8 cellular contexts compared by ENCODE assay signal in the genomic region with DNA sequence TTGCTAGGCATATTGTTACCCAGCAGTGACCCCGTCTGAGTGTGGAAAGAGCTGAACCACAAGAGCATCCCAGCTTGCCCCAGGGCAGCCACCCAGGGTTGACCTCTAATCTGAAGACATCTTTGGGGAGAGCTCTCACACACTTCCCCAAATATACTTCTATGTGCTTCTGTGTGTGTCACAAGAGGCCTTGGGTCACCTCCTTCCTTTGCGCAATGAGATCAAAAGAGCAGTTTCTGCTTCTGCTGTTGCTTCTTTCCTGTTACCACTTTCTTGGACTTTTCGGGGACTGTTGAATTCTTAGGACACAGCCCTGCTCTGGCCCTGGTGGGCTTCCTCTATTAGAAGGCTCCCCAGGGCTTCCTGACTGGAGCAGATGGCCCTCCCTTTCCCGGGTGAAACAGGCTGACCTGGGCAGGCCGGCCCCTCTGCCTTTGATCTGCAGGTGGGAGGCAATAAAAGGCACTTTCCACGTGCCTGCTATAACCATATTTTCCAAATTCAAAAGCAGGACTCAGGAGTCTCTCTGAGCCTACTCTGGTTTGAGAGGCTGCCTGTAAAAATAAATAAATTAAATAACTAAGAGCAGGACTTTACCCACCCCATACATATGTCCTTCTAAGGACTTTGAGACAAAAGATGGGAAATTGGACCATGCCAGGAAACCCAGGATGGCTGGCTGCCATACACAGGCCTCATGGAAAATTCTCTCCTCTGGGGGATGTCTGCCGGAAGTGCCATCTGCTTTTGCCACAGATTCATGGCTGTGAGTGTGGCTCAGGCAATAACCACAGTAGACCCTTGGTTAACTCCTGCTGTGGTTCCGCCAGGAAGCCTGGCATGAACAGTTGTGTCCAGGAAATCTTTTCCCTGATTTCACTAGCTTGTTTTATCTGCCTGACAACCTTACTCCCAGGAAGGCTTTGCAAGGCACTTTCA. TPM values are rescaled to one million over a fixed set of nuclear protein-coding genes. Genes with fewer than 3 reads are reported as not detected.
DNase-seq lines count a peak whose midpoint lies in the region; ATAC-seq and TF ChIP-seq lines count a peak whose summit lies in the region.

No MANE protein-coding gene starts in this region.

- H3K9me3 Mint-ChIP-seq in activated T-helper 2 cell treated with anti-CD3 and anti-CD28 coated beads, Interferon-gamma antibody, Interleukin-2, Interleukin-4, amounts not matched to agents 10 μg/mL and 5 μg/mL and 100 μg/mL, durations not matched to agents 14 hours and 24 hours and 36 hours: peaks cover 2% of the 10 kb centered on the region
- H3K9me3 Mint-ChIP-seq in endodermal cell (peaks cover 5% of the 10 kb centered on the region), Calu3 (ENCODE audit: low read depth, unreplicated experiment) (no peaks in the 10 kb centered on the region)

- no peak overlapping the region for H3K4me3 ChIP-seq in endodermal cell (ENCODE audit: low read length)

- H3K9ac ChIP-seq in endodermal cell (ENCODE audit: extremely low read depth, low read length, poor library complexity, severe bottlenecking): no peak overlapping the region

- H3K27me3 ChIP-seq in endodermal cell (ENCODE audit: control insufficient read depth, insufficient read depth, low read length, poor library complexity, severe bottlenecking): no peaks in the 10 kb centered on the region

- H3K27ac Mint-ChIP-seq in activated T-helper 2 cell treated with anti-CD3 and anti-CD28 coated beads, Interferon-gamma antibody, Interleukin-2, Interleukin-4, amounts not matched to agents 10 μg/mL and 5 μg/mL and 100 μg/mL, durations not matched to agents 14 hours and 24 hours and 36 hours: peak overlapping the region; percentile 72
- H3K27ac Mint-ChIP-seq in endodermal cell (no peak overlapping the region), Calu3 (ENCODE audit: unreplicated experiment) (no peak overlapping the region)

- 79 to 86% methylated on average over 5 to 8 of the region's 8 CpGs for WGBS in endodermal cell (ENCODE audit: insufficient coverage in 1 of 2, insufficient read length in 1 of 2), 2 experiments

- H3K27ac ChIP-seq in endodermal cell (ENCODE audit: low read depth, low read length): no peak overlapping the region

- H3K4me3 Mint-ChIP-seq in activated T-helper 2 cell treated with anti-CD3 and anti-CD28 coated beads, Interferon-gamma antibody, Interleukin-2, Interleukin-4, amounts not matched to agents 10 μg/mL and 5 μg/mL and 100 μg/mL, durations not matched to agents 14 hours and 24 hours and 36 hours (ENCODE audit: low read depth): peak overlapping the region; percentile 53
- no peak overlapping the region for H3K4me3 Mint-ChIP-seq in endodermal cell
- H3K4me3 Mint-ChIP-seq in Calu3 (ENCODE audit: low read depth, unreplicated experiment): no peak overlapping the region

- ATAC-seq in HG03571 (IDR thresholded peaks at IDR 0.05; ENCODE audit: unreplicated experiment): peak; percentile 47

- intact Hi-C loops in activated T-helper 2 cell treated with anti-CD3 and anti-CD28 coated beads, Interferon-gamma antibody, Interleukin-2, Interleukin-4, amounts not matched to agents 10 μg/mL and 5 μg/mL and 100 μg/mL, durations not matched to agents 14 hours and 24 hours and 36 hours (cut with micrococcal nuclease): loop anchor here (1.0 kb wide), 1 partner anchor 16 kb away; no protein-coding TSS in a partner anchor
- intact Hi-C loops in Calu3 (cut with micrococcal nuclease; ENCODE audit: unreplicated experiment): no loop called here

- no TSS peak for BruUV-seq in Calu3 (replicated peaks; lab: Mats Ljungman, UMichigan)

- no peaks in the 10 kb centered on the region for H3K36me3 ChIP-seq in endodermal cell (ENCODE audit: control insufficient read depth, insufficient read depth, low read length)

- H3K4me1 Mint-ChIP-seq in activated T-helper 2 cell treated with anti-CD3 and anti-CD28 coated beads, Interferon-gamma antibody, Interleukin-2, Interleukin-4, amounts not matched to agents 10 μg/mL and 5 μg/mL and 100 μg/mL, durations not matched to agents 14 hours and 24 hours and 36 hours (ENCODE audit: low read depth): peaks cover 46% of the 10 kb centered on the region
- H3K4me1 Mint-ChIP-seq in endodermal cell: peaks cover 7% of the 10 kb centered on the region
- H3K4me1 Mint-ChIP-seq in Calu3 (ENCODE audit: low read depth, unreplicated experiment): no peaks in the 10 kb centered on the region

- DNase-seq in AG08395 (ENCODE audit: low spot score): peak; percentile 11
- no peak for DNase-seq in activated T-helper 2 cell treated with anti-CD3 and anti-CD28 coated beads, Interferon-gamma antibody, Interleukin-2, Interleukin-4, amounts not matched to agents 10 μg/mL and 5 μg/mL and 100 μg/mL, durations not matched to agents 14 hours and 24 hours and 36 hours (ENCODE audit: low spot score)
- DNase-seq in lung microvascular endothelial cell (ENCODE audit: low read depth in 2 of 2): peak; percentile 33 to 90
- no peak for DNase-seq in dedifferentiated amniotic fluid mesenchymal stem cell (ENCODE audit: extremely low spot score)
- DNase-seq in endodermal cell: no peak
- no peak for DNase-seq in NCI-H526 (lab: John Stamatoyannopoulos, UW)
- no peak for DNase-seq in Calu3

- H3K9me3 ChIP-seq in endodermal cell (ENCODE audit: control insufficient read depth, low read length): peaks cover 1% of the 10 kb centered on the region

- TF ChIP-seq CTCF in endodermal cell (conservative IDR thresholded peaks at IDR 0.05): no peak
- no peak for TF ChIP-seq CTCF in Calu3 (IDR thresholded peaks at IDR 0.05; ENCODE audit: unreplicated experiment)

- peaks cover 2% of the 10 kb centered on the region for H3K4me1 ChIP-seq in endodermal cell (ENCODE audit: control insufficient read depth, insufficient read depth, low read length)

- CTCF ChIA-PET in Calu3 (lab: Charles Lee): interaction anchor here (0.5 to 1.2 kb wide), 2 partner anchors 26 to 154 kb away, joined by 3 to 4 read pairs; no protein-coding TSS in a partner anchor

- H3K36me3 Mint-ChIP-seq in activated T-helper 2 cell treated with anti-CD3 and anti-CD28 coated beads, Interferon-gamma antibody, Interleukin-2, Interleukin-4, amounts not matched to agents 10 μg/mL and 5 μg/mL and 100 μg/mL, durations not matched to agents 14 hours and 24 hours and 36 hours (ENCODE audit: low read depth): peaks cover 7% of the 10 kb centered on the region
- H3K36me3 Mint-ChIP-seq in endodermal cell (ENCODE audit: low read depth): no peaks in the 10 kb centered on the region
- H3K36me3 Mint-ChIP-seq in Calu3 (ENCODE audit: insufficient read depth, unreplicated experiment): no peaks in the 10 kb centered on the region

- no peaks in the 10 kb centered on the region for H3K27me3 Mint-ChIP-seq in activated T-helper 2 cell treated with anti-CD3 and anti-CD28 coated beads, Interferon-gamma antibody, Interleukin-2, Interleukin-4, amounts not matched to agents 10 μg/mL and 5 μg/mL and 100 μg/mL, durations not matched to agents 14 hours and 24 hours and 36 hours (ENCODE audit: low read depth)
- H3K27me3 Mint-ChIP-seq in endodermal cell (ENCODE audit: insufficient read depth) (no peaks in the 10 kb centered on the region), Calu3 (ENCODE audit: unreplicated experiment) (peaks cover 32% of the 10 kb centered on the region)

RNA-seq across cellular contexts. Expression of gene RCSD1, which starts 28.3 kb away (rescaled TPM):
- total RNA-seq in activated T-helper 2 cell treated with anti-CD3 and anti-CD28 coated beads, Interferon-gamma antibody, Interleukin-2, Interleukin-4, amounts not matched to agents 10 μg/mL and 5 μg/mL and 100 μg/mL, durations not matched to agents 14 hours and 24 hours and 36 hours: 84.9 and 91.9 TPM in 2 replicates
- 21.4 and 99.8 TPM in 2 replicates for total RNA-seq in lung microvascular endothelial cell
- total RNA-seq in endodermal cell: under 1 TPM; 0.11 to 0.29 TPM
- polyA plus RNA-seq in endodermal cell (2013, experiment 1 of 2): 0.61 TPM
- 0.37 TPM for polyA plus RNA-seq in endodermal cell (2013, experiment 2 of 2)
- not detected in 2 replicates for total RNA-seq in Calu3 (2022)

RNA-seq across cellular contexts. Expression of gene CREG1, which starts 48.1 kb away (rescaled TPM):
- total RNA-seq in activated T-helper 2 cell treated with anti-CD3 and anti-CD28 coated beads, Interferon-gamma antibody, Interleukin-2, Interleukin-4, amounts not matched to agents 10 μg/mL and 5 μg/mL and 100 μg/mL, durations not matched to agents 14 hours and 24 hours and 36 hours: 13.8 and 15.6 TPM in 2 replicates
- total RNA-seq in lung microvascular endothelial cell: 28.8 and 76.8 TPM in 2 replicates
- 10 to 100 TPM; 19.0 to 19.7 TPM for total RNA-seq in endodermal cell
- polyA plus RNA-seq in endodermal cell (2013, experiment 1 of 2): 29.6 TPM
- 28.2 TPM for polyA plus RNA-seq in endodermal cell (2013, experiment 2 of 2)
- total RNA-seq in Calu3 (2022): 55.0 and 69.3 TPM in 2 replicates

Comparison
In these comparisons a context has a peak if more than half of its experiments do, and no peak if none do; other contexts are left out.
1. DNase-seq: peak in AG08395 (single experiment) and lung microvascular endothelial cell (2 of 2); none in activated T-helper 2 cell treated with anti-CD3 and anti-CD28 coated beads, Interferon-gamma antibody, Interleukin-2, Interleukin-4, amounts not matched to agents 10 μg/mL and 5 μg/mL and 100 μg/mL, durations not matched to agents 14 hours and 24 hours and 36 hours (single experiment), dedifferentiated amniotic fluid mesenchymal stem cell (single experiment), endodermal cell (single experiment), NCI-H526 (0 of 2) and Calu3 (single experiment).
2. RNA of gene RCSD1, which starts 28.3 kb away (total RNA-seq): 21.4 to 99.8 TPM in lung microvascular endothelial cell and 84.9 to 91.9 TPM in activated T-helper 2 cell treated with anti-CD3 and anti-CD28 coated beads, Interferon-gamma antibody, Interleukin-2, Interleukin-4, amounts not matched to agents 10 μg/mL and 5 μg/mL and 100 μg/mL, durations not matched to agents 14 hours and 24 hours and 36 hours; 0.11 to 0.29 TPM in endodermal cell and not detected in Calu3; every median in the first group is over 10 times any median in the second.